1 cellular context compared by ENCODE assay signal in the genomic region with DNA sequence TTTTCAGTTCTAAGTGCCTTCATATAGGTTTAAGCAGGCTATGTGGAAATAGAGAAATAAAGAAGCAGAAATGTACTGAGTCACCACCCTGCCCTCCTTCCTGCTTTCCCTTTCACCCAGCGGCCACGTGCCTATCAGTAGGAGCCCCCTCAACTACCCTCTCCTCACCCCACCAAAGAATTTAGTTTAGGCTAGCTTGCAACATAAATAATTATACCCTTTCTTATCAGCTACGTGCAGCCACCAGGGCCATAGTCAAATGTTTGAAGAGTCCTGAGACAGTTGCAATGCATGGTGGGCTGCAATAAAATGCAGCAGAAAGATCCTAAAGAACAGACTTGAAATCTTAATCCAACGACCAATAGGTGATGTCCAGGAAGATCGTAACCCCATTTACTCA.
TF ChIP-seq lines count a peak whose summit lies in the region.

No MANE protein-coding gene starts in this region.

TF ChIP-seq in K562, 482 proteins besides CTCF, POLR2A, EP300 and RAD21 (continued from another document):
- TF ChIP-seq SRSF1 (IDR thresholded peaks at IDR 0.05; ENCODE audit: low read depth, low read length) (no peak), CBFA2T3 (IDR thresholded peaks at IDR 0.05) (peak; percentile 53), TEAD4 (IDR thresholded peaks at IDR 0.05; ENCODE audit: low read length) (0 out of 2 replicates have a peak, but pooled peaks have one; percentile 42), TEAD4 (CRISPR knock-in tag; IDR thresholded peaks at IDR 0.05; ENCODE audit: borderline replicate concordance) (no peak), SPI1 (IDR thresholded peaks at IDR 0.05; ENCODE audit: borderline replicate concordance, low read depth, low read length) (peak; percentile 26; the same call in 1 of the 2 replicates)
- TF ChIP-seq, protein P1, sequence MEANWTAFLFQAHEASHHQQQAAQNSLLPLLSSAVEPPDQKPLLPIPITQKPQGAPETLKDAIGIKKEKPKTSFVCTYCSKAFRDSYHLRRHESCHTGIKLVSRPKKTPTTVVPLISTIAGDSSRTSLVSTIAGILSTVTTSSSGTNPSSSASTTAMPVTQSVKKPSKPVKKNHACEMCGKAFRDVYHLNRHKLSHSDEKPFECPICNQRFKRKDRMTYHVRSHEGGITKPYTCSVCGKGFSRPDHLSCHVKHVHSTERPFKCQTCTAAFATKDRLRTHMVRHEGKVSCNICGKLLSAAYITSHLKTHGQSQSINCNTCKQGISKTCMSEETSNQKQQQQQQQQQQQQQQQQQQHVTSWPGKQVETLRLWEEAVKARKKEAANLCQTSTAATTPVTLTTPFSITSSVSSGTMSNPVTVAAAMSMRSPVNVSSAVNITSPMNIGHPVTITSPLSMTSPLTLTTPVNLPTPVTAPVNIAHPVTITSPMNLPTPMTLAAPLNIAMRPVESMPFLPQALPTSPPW (CRISPR knock-in tag; IDR thresholded peaks at IDR 0.05): peak; percentile 42; the same call in 1 of the 2 replicates
